35 cellular contexts compared by ENCODE assay signal in genomic region chr13:57982782-57983181, GRCh38.
"Had no signal": no experiment of that assay in that cellular context is flagged by ENCODE, and none has a peak within 500 bp of the region (broad histone marks: within the 10 kb centered on the region; RNA-seq: fewer than 3 reads in every experiment).

No MANE protein-coding gene starts in this region.

- H3K27ac ChIP-seq: KMS-11 had no signal

- H3K27me3 ChIP-seq: MG63 had no signal

- H3K36me3 ChIP-seq: MG63 had no signal

- H3K9me3 ChIP-seq: MG63 had no signal

- DNase-seq: Karpas-422, Kasumi-1, KBM-7, KG1, MG63, MM.1S, MV-4-11, NCI-H1048, NCI-H1092, NCI-H1092 treated with DMSO at 0.1 percent for 48 hours, NCI-H1105, NCI-H1105 treated with DMSO at 0.1 percent for 48 hours, NCI-H1417, NCI-H1417 treated with DMSO at 0.1 percent for 48 hours, NCI-H1436, NCI-H1436 treated with DMSO at 0.1 percent for 48 hours, NCI-H146, NCI-H1694, NCI-H1694 treated with DMSO at 0.1 percent for 48 hours, NCI-H187, NCI-H187 treated with DMSO at 0.1 percent for 48 hours, NCI-H1930, NCI-H2029, NCI-H2029 treated with DMSO at 0.1 percent for 48 hours, NCI-H2081, NCI-H2081 treated with DMSO at 0.1 percent for 48 hours, NCI-H2107, NCI-H2171, NCI-H2171 treated with DMSO at 0.1 percent for 48 hours, NCI-H2227 treated with DMSO at 0.1 percent for 48 hours, NCI-H226, NCI-H345, NCI-H446, NCI-H446 treated with DMSO at 0.1 percent for 48 hours had no signal

- H3K4me3 ChIP-seq: MG63 had no signal
